Comparison of ENCODE assay signal across 14 cellular contexts in genomic region chr6:41097467-41098090, GRCh38. TPM values are rescaled to one million over a fixed set of nuclear protein-coding genes. Genes with fewer than 3 reads are reported as not detected.
DNase-seq lines count a peak whose midpoint lies in the region; ATAC-seq and TF ChIP-seq lines count a peak whose summit lies in the region.
"Had no signal": no experiment of that assay in that cellular context is flagged by ENCODE, and none has a peak within 500 bp of the region (broad histone marks: within the 10 kb centered on the region; RNA-seq: fewer than 3 reads in every experiment).

No MANE protein-coding gene starts in this region.

- peaks cover 50% of the 10 kb centered on the region for H3K36me3 Mint-ChIP-seq in HFFc6 (ENCODE audit: low read depth)

- no peaks in the 10 kb centered on the region for H3K9me3 Mint-ChIP-seq in HFFc6

- no peaks in the 10 kb centered on the region for H3K27me3 Mint-ChIP-seq in HFFc6 (ENCODE audit: insufficient read depth)

- TF ChIP-seq CTCF in HFFc6 (IDR thresholded peaks at IDR 0.05) (no peak), fibroblast of villous mesenchyme (IDR thresholded peaks at IDR 0.05; ENCODE audit: insufficient read depth, low read depth, low read length) (peak; percentile 7)

- H3K4me3 Mint-ChIP-seq in HFFc6 = peak overlapping the region; percentile 33

- DNase-seq in HFFc6 = peak; percentile 65
- DNase-seq in amniotic stem cell (lab: John Stamatoyannopoulos, UW) = peak; percentile 43
- DNase-seq in fibroblast of villous mesenchyme (ENCODE audit: low read depth) = peak; percentile 54
- peak; percentile 74 for DNase-seq in pulmonary artery endothelial cell (ENCODE audit: low read depth, low spot score)
- DNase-seq in KG1 (lab: John Stamatoyannopoulos, UW) = no peak
- DNase-seq in NCI-H524 (lab: John Stamatoyannopoulos, UW) = no peak
- DNase-seq in T-helper 2 cell = no peak
- DNase-seq: activated CD8-positive, alpha-beta memory T cell treated with anti-CD3 and anti-CD28 coated beads, Interleukin-2, amount 50 U/mL, for 48 hours; Caco-2; NCI-H1092; NCI-H510A; sigmoid colon had no signal

- H3K27ac Mint-ChIP-seq in HFFc6 = peak overlapping the region; percentile 79

- H3K4me1 Mint-ChIP-seq in HFFc6 (ENCODE audit: low read depth) = peaks cover 36% of the 10 kb centered on the region

- no peak for ATAC-seq in GM21360 (IDR thresholded peaks at IDR 0.05; ENCODE audit: unreplicated experiment)

- no peak overlapping the region for H3K4me3 ChIP-seq in fibroblast of villous mesenchyme (ENCODE audit: low read depth, low read length)
- H3K4me3 ChIP-seq: sigmoid colon, suprapubic skin had no signal

RNA-seq across cellular contexts. Expression of gene NFYA, which starts 24.8 kb away (rescaled TPM):
- 10 to 100 TPM; 14.9 to 20.0 (median 16.7) TPM for total RNA-seq in HFFc6 (2021; fragmentation: NEBNext Ultra II Directional; extraction: Animal tissue kit (Norgen Biotek cat#: 25700))
- total RNA-seq in fibroblast of villous mesenchyme = 7.7 and 10.4 TPM in 2 replicates
- total RNA-seq in pulmonary artery endothelial cell = 19.2 and 19.3 TPM in 2 replicates

RNA-seq across cellular contexts. Expression of gene OARD1, which starts 25.4 kb away (rescaled TPM):
- 10 to 100 TPM; 10.9 to 14.2 (median 11.8) TPM for total RNA-seq in HFFc6 (2021; fragmentation: NEBNext Ultra II Directional; extraction: Animal tissue kit (Norgen Biotek cat#: 25700))
- total RNA-seq in fibroblast of villous mesenchyme (3.2 and 4.7 TPM in 2 replicates), pulmonary artery endothelial cell (6.2 and 9.7 TPM in 2 replicates)

RNA-seq across cellular contexts. Expression of gene APOBEC2, which starts 44.6 kb away (rescaled TPM):
- total RNA-seq in HFFc6 (2021; fragmentation: NEBNext Ultra II Directional; extraction: Animal tissue kit (Norgen Biotek cat#: 25700)) = not detected
- total RNA-seq in fibroblast of villous mesenchyme (not detected in 2 replicates), pulmonary artery endothelial cell (not detected in 2 replicates)
- total RNA-seq: suprapubic skin had no signal

RNA-seq across cellular contexts. Expression of gene TSPO2, which starts 55.3 kb away (rescaled TPM):
- total RNA-seq in HFFc6 (2021; fragmentation: NEBNext Ultra II Directional; extraction: Animal tissue kit (Norgen Biotek cat#: 25700)) = not detected
- not detected in 2 replicates for total RNA-seq in fibroblast of villous mesenchyme
- not detected in 2 replicates for total RNA-seq in pulmonary artery endothelial cell
- total RNA-seq: sigmoid colon, suprapubic skin had no signal

RNA-seq across cellular contexts. Expression of gene TREML1, which starts 56.6 kb away (rescaled TPM):
- not detected for total RNA-seq in HFFc6 (2021; fragmentation: NEBNext Ultra II Directional; extraction: Animal tissue kit (Norgen Biotek cat#: 25700))
- total RNA-seq in fibroblast of villous mesenchyme (not detected in 2 replicates), pulmonary artery endothelial cell (not detected in 2 replicates)
- total RNA-seq: Caco-2, suprapubic skin had no signal

Comparison
In these comparisons a context has a peak if more than half of its experiments do, and no peak if none do; other contexts are left out.
1. DNase-seq: peak in HFFc6 (single experiment), amniotic stem cell (single experiment), fibroblast of villous mesenchyme (single experiment) and pulmonary artery endothelial cell (single experiment); none in KG1 (single experiment), NCI-H524 (0 of 2) and T-helper 2 cell (0 of 5).